10 cellular contexts compared by ENCODE assay signal in genomic region chr20:53692465-53693067, GRCh38.
DNase-seq lines count a peak whose midpoint lies in the region; ATAC-seq and TF ChIP-seq lines count a peak whose summit lies in the region.
"Had no signal": no experiment of that assay in that cellular context is flagged by ENCODE, and none has a peak within 500 bp of the region (broad histone marks: within the 10 kb centered on the region; RNA-seq: fewer than 3 reads in every experiment).

No MANE protein-coding gene starts in this region.

- DNase-seq in A172 (ENCODE audit: low spot score) (peak; percentile 81), H4 (ENCODE audit: low spot score) (peak; percentile 19), right lobe of liver (no peak)
- DNase-seq in activated naive CD8-positive, alpha-beta T cell treated with anti-CD3 and anti-CD28 coated beads, Interleukin-2, amount 50 U/mL, for 24 hours, result no peak
- no peak for DNase-seq in activated effector memory CD4-positive, alpha-beta T cell treated with anti-CD3 and anti-CD28 coated beads, Interleukin-2, amount 50 U/mL, for 16 hours
- DNase-seq: kidney, NCI-H2171 had no signal

- ATAC-seq in activated naive CD8-positive, alpha-beta T cell treated with anti-CD3 and anti-CD28 coated beads, Interleukin-2, amount 50 U/mL, for 24 hours, result peak; percentile 62
- ATAC-seq in right lobe of liver (peak in 3 of 4 donors; percentile 26 to 75 (median 45)), GM18868 (IDR thresholded peaks at IDR 0.05; ENCODE audit: unreplicated experiment) (no peak), GM18498 (IDR thresholded peaks at IDR 0.05; ENCODE audit: unreplicated experiment) (no peak), HG03196 (IDR thresholded peaks at IDR 0.05; ENCODE audit: unreplicated experiment) (no peak)

- intact Hi-C loops in right lobe of liver (cut with DNase I), result no loop called here

- WGBS in right lobe of liver (ENCODE audit: insufficient coverage, low coverage, low lambda C conversion rate, missing lambda C conversion rate), result 69% methylated on average over 9 of the region's 10 CpGs

- H3K36me3 Mint-ChIP-seq in activated naive CD8-positive, alpha-beta T cell treated with anti-CD3 and anti-CD28 coated beads, Interleukin-2, amount 50 U/mL, for 24 hours (ENCODE audit: low read depth), result no peaks in the 10 kb centered on the region

- H3K27me3 Mint-ChIP-seq in activated naive CD8-positive, alpha-beta T cell treated with anti-CD3 and anti-CD28 coated beads, Interleukin-2, amount 50 U/mL, for 24 hours, result no peaks in the 10 kb centered on the region

- no peak for TF ChIP-seq CTCF in right lobe of liver (IDR thresholded peaks at IDR 0.05)

- H3K9me3 ChIP-seq in right lobe of liver, result no peaks in the 10 kb centered on the region

- H3K4me1 Mint-ChIP-seq in activated naive CD8-positive, alpha-beta T cell treated with anti-CD3 and anti-CD28 coated beads, Interleukin-2, amount 50 U/mL, for 24 hours, result peaks cover 35% of the 10 kb centered on the region

- H3K4me3 Mint-ChIP-seq in activated naive CD8-positive, alpha-beta T cell treated with anti-CD3 and anti-CD28 coated beads, Interleukin-2, amount 50 U/mL, for 24 hours, result peak overlapping the region; percentile 45

- H3K9me3 Mint-ChIP-seq in activated naive CD8-positive, alpha-beta T cell treated with anti-CD3 and anti-CD28 coated beads, Interleukin-2, amount 50 U/mL, for 24 hours, result no peaks in the 10 kb centered on the region

- no peak overlapping the region for H3K27ac ChIP-seq in right lobe of liver

- no peaks in the 10 kb centered on the region for H3K27me3 ChIP-seq in right lobe of liver

- H3K27ac Mint-ChIP-seq in activated naive CD8-positive, alpha-beta T cell treated with anti-CD3 and anti-CD28 coated beads, Interleukin-2, amount 50 U/mL, for 24 hours, result peak overlapping the region; percentile 65

- H3K4me3 ChIP-seq in right lobe of liver, result no peak overlapping the region

- H3K36me3 ChIP-seq in right lobe of liver, result no peaks in the 10 kb centered on the region

- TF ChIP-seq POLR2A in right lobe of liver (IDR thresholded peaks at IDR 0.05), result no peak

- no peaks in the 10 kb centered on the region for H3K4me1 ChIP-seq in right lobe of liver

Comparison
In these comparisons a context has a peak if more than half of its experiments do, and no peak if none do; other contexts are left out.
1. DNase-seq: peak in A172 (single experiment) and H4 (single experiment); none in activated naive CD8-positive, alpha-beta T cell treated with anti-CD3 and anti-CD28 coated beads, Interleukin-2, amount 50 U/mL, for 24 hours (single experiment), right lobe of liver (0 of 3) and activated effector memory CD4-positive, alpha-beta T cell treated with anti-CD3 and anti-CD28 coated beads, Interleukin-2, amount 50 U/mL, for 16 hours (single experiment).
2. ATAC-seq: peak in activated naive CD8-positive, alpha-beta T cell treated with anti-CD3 and anti-CD28 coated beads, Interleukin-2, amount 50 U/mL, for 24 hours (single experiment) and right lobe of liver (3 of 4); none in GM18868 (single experiment), GM18498 (single experiment) and HG03196 (single experiment).